8 cellular contexts compared by ENCODE assay signal in genomic region chr17:35063514-35064223, GRCh38. TPM values are rescaled to one million over a fixed set of nuclear protein-coding genes. Genes with fewer than 3 reads are reported as not detected.
DNase-seq lines count a peak whose midpoint lies in the region; ATAC-seq and TF ChIP-seq lines count a peak whose summit lies in the region.

Gene RFFL (minus strand): TSS chr17:35063707. CDS start chr17:35026553, 37,154 bp downstream.

- H3K4me1 Mint-ChIP-seq in activated naive CD4-positive, alpha-beta T cell treated with anti-CD3 and anti-CD28 coated beads, Interleukin-2, amount 50 U/mL, for 24 hours: peaks cover 69% of the 10 kb centered on the region

- H4K20me1 ChIP-seq in Karpas-422 (ENCODE audit: insufficient read depth, low read depth, low read length): no peaks in the 10 kb centered on the region
- H4K20me1 ChIP-seq in osteoblast (ENCODE audit: insufficient read depth, low read length): peaks cover 4% of the 10 kb centered on the region

- H3K27me3 Mint-ChIP-seq in activated naive CD4-positive, alpha-beta T cell treated with anti-CD3 and anti-CD28 coated beads, Interleukin-2, amount 50 U/mL, for 24 hours: no peaks in the 10 kb centered on the region

- H3K27me3 ChIP-seq in Karpas-422 (ENCODE audit: low read length): no peaks in the 10 kb centered on the region
- H3K27me3 ChIP-seq in osteoblast (ENCODE audit: insufficient read depth, low read length): no peaks in the 10 kb centered on the region
- H3K27me3 ChIP-seq in testis: no peaks in the 10 kb centered on the region

- 0 out of 2 replicates have a peak within 1 kb of the TSS, but pooled peaks have one; percentile 14 for H2AFZ ChIP-seq in Karpas-422 (ENCODE audit: low read length)
- peak within 1 kb of the TSS; percentile 77 for H2AFZ ChIP-seq in osteoblast (ENCODE audit: low read length)

- DNase-seq in EL (peak; percentile 98), Karpas-422 (peak; percentile 85), SK-MEL-5 (ENCODE audit: low read depth, low spot score) (peak; percentile 95), glomerular visceral epithelial cell (ENCODE audit: extremely low spot score) (peak; percentile 97), osteoblast (ENCODE audit: insufficient read length, low spot score, missing footprints) (peak; percentile 92), testis (peak; percentile 93)

- intact Hi-C loops in testis (cut with DNase I; ENCODE audit: low total_unique reads): no loop called here

- peaks cover 14% of the 10 kb centered on the region for H3K36me3 Mint-ChIP-seq in activated naive CD4-positive, alpha-beta T cell treated with anti-CD3 and anti-CD28 coated beads, Interleukin-2, amount 50 U/mL, for 24 hours

- peak within 1 kb of the TSS; percentile 68 for H3K4me3 ChIP-seq in Karpas-422 (ENCODE audit: low read length)
- peak within 1 kb of the TSS; percentile 57 for H3K4me3 ChIP-seq in osteoblast (ENCODE audit: insufficient read depth, low read length)
- H3K4me3 ChIP-seq in testis: no peak within 1 kb of the TSS

- H3K27ac Mint-ChIP-seq in activated naive CD4-positive, alpha-beta T cell treated with anti-CD3 and anti-CD28 coated beads, Interleukin-2, amount 50 U/mL, for 24 hours: peak within 1 kb of the TSS; percentile 88

- peak; percentile 85 for ATAC-seq in GM21825 (IDR thresholded peaks at IDR 0.05; ENCODE audit: unreplicated experiment)

- no peaks in the 10 kb centered on the region for H3K9me2 ChIP-seq in Karpas-422 (replicated peaks; ENCODE audit: insufficient read depth, low read length)

- no peak for TF ChIP-seq POLR2A in testis (IDR thresholded peaks at IDR 0.05)

- in situ Hi-C loops in SK-MEL-5 (cut with HindIII; ENCODE audit: low pct_unique_long_range_greater_than_20kb, low sequenced_read_pairs): no loop called here

- peak within 1 kb of the TSS; percentile 55 for H3K4me3 Mint-ChIP-seq in activated naive CD4-positive, alpha-beta T cell treated with anti-CD3 and anti-CD28 coated beads, Interleukin-2, amount 50 U/mL, for 24 hours

- peak within 1 kb of the TSS; percentile 90 for H3K4me2 ChIP-seq in Karpas-422 (ENCODE audit: low read depth, low read length, poor library complexity, severe bottlenecking)
- peak within 1 kb of the TSS; percentile 84 for H3K4me2 ChIP-seq in osteoblast (ENCODE audit: insufficient read depth, low read length)

- H3K9me3 ChIP-seq in Karpas-422 (ENCODE audit: low read length): no peaks in the 10 kb centered on the region
- no peaks in the 10 kb centered on the region for H3K9me3 ChIP-seq in osteoblast (ENCODE audit: low read depth, low read length)
- no peaks in the 10 kb centered on the region for H3K9me3 ChIP-seq in testis

- H3K79me2 ChIP-seq in Karpas-422 (ENCODE audit: low read length) (peaks cover 11% of the 10 kb centered on the region), osteoblast (ENCODE audit: insufficient read depth, low read length) (peaks cover 56% of the 10 kb centered on the region)

- H3K9ac ChIP-seq in Karpas-422 (ENCODE audit: low read length): peak within 1 kb of the TSS; percentile 78

- H3K27ac ChIP-seq in Karpas-422 (ENCODE audit: low read length) (peak within 1 kb of the TSS; percentile 98), osteoblast (ENCODE audit: low read depth, low read length) (peak within 1 kb of the TSS; percentile 91), testis (peak within 1 kb of the TSS in 1 of 2 donors; percentile 67)

- no peaks in the 10 kb centered on the region for H3K9me3 Mint-ChIP-seq in activated naive CD4-positive, alpha-beta T cell treated with anti-CD3 and anti-CD28 coated beads, Interleukin-2, amount 50 U/mL, for 24 hours

- H3K36me3 ChIP-seq in Karpas-422 (ENCODE audit: insufficient read depth, low read length): no peaks in the 10 kb centered on the region; the same call in 1 of the 2 replicates
- H3K36me3 ChIP-seq in osteoblast (ENCODE audit: insufficient read depth, low read length): no peaks in the 10 kb centered on the region
- H3K36me3 ChIP-seq in testis (ENCODE audit: low read depth, missing control alignments): no peaks in the 10 kb centered on the region

- 64 to 76% methylated on average over 6 of the region's 6 CpGs for WGBS in testis, 2 donors

- no peak for TF ChIP-seq CTCF in osteoblast (IDR thresholded peaks at IDR 0.05; ENCODE audit: extremely low read depth, low read depth, low read length)
- TF ChIP-seq CTCF in testis (IDR thresholded peaks at IDR 0.05): peak in 1 of 3 experiments; percentile 31

- H3K4me1 ChIP-seq in Karpas-422 (ENCODE audit: low read length) (peaks cover 57% of the 10 kb centered on the region), osteoblast (ENCODE audit: insufficient read depth, low read length) (peaks cover 26% of the 10 kb centered on the region), testis (peaks cover 5% of the 10 kb centered on the region)

RNA-seq across cellular contexts. Expression of gene RFFL, which starts in this region (rescaled TPM):
- total RNA-seq in Karpas-422 (2014; rRNA removed; shearing (Covaris generic); ENCODE audit: low replicate concordance): 14.6 and 16.3 TPM in 2 replicates
- 9.7 and 11.2 TPM in 2 replicates for total RNA-seq in SK-MEL-5 (2014; rRNA removed; shearing (Covaris generic))
- 10.6 and 11.4 TPM in 2 replicates for polyA plus RNA-seq in SK-MEL-5 (2015; cell fraction: cytosol; rRNA removed)
- polyA plus RNA-seq in SK-MEL-5 (2015; cell fraction: nucleus; rRNA removed): 4.3 and 6.2 TPM in 2 replicates
- total RNA-seq in osteoblast (15.2 and 15.6 TPM in 2 replicates), testis (10 to 100 TPM; 42.0 to 46.3 TPM)
- polyA plus RNA-seq in testis (ENCODE audit: insufficient read depth, low read depth, low replicate concordance): 68.6 TPM

Comparison
In these comparisons a context has a peak if more than half of its experiments do, and no peak if none do; other contexts are left out.
1. H3K4me3 ChIP-seq: peak in Karpas-422 (single experiment) and osteoblast (single experiment); none in testis (0 of 2).
2. Peak in every context shown above with its lines, with median percentiles within 50 percentile points of each other: DNase-seq.